Comparison of ENCODE assay signal across 23 cellular contexts in genomic region chr6:127249619-127250018, GRCh38.
"Had no signal": no experiment of that assay in that cellular context is flagged by ENCODE, and none has a peak within 500 bp of the region (broad histone marks: within the 10 kb centered on the region; RNA-seq: fewer than 3 reads in every experiment).

No MANE protein-coding gene starts in this region.

- H3K4me1 ChIP-seq: left ventricle myocardium inferior, right atrium auricular region, right lobe of liver, tibial nerve, upper lobe of left lung, vagina had no signal

- H3K27ac ChIP-seq: left ventricle myocardium inferior, ovary, right atrium auricular region, right lobe of liver, tibial nerve, upper lobe of left lung, vagina had no signal

- ATAC-seq: mucosa of descending colon; naive thymus-derived CD4-positive, alpha-beta T cell; natural killer cell treated with Interleukin-12 subunit alpha and Interleukin-12 subunit beta and Interleukin-15 and Interleukin-18, amount 100 ng/mL, for 72 hours; right lobe of liver; stimulated activated memory B cell treated with anti-CD40 and anti-IgM and Interleukin-4, amounts not matched to agents 10 μg/mL and 1 μg/mL and 100 μg/mL, for 72 hours; stimulated activated naive CD8-positive, alpha-beta T cell treated with anti-CD3 and anti-CD28 coated beads, Interleukin-15, amount 100 ng/mL, for 72 hours had no signal

- H3K4me2 ChIP-seq: smooth muscle cell had no signal

- H3K36me3 ChIP-seq: left ventricle myocardium inferior, ovary, right atrium auricular region, right lobe of liver, tibial nerve, upper lobe of left lung, vagina had no signal

- DNase-seq: hypothalamus; immature natural killer cell; islet precursor cell; left ventricle myocardium inferior; midbrain; mucosa of descending colon; naive thymus-derived CD4-positive, alpha-beta T cell; ovary; right lobe of liver; stimulated activated CD4-positive, alpha-beta T cell treated with anti-CD3 and anti-CD28 coated beads, Interleukin-1b, Interleukin-23, amount 100 ng/mL, for 48 hours; stimulated activated CD4-positive, alpha-beta T cell treated with anti-CD3 and anti-CD28 coated beads, Interleukin-2, amount 100 ng/mL, for 48 hours; stimulated activated CD4-positive, alpha-beta T cell treated with anti-CD3 and anti-CD28 coated beads, Interleukin-4, amount 100 ng/mL, for 4 hours; stimulated activated CD8-positive, alpha-beta memory T cell treated with anti-CD3 and anti-CD28 coated beads, Interleukin-4, amount 100 ng/mL, for 48 hours; stimulated activated naive CD4-positive, alpha-beta T cell treated with Interleukin-2 at 50 U/mL for 16 hours; stimulated activated naive CD8-positive, alpha-beta T cell treated with anti-CD3 and anti-CD28 coated beads, Interleukin-15, amount 100 ng/mL, for 72 hours; upper lobe of left lung had no signal

- H3K4me3 ChIP-seq: left ventricle myocardium inferior, lung, mucosa of descending colon, ovary, right atrium auricular region, right lobe of liver, smooth muscle cell, tibial nerve, upper lobe of left lung, vagina had no signal

- H3K27me3 ChIP-seq: ovary, right atrium auricular region, right lobe of liver, tibial nerve, upper lobe of left lung, vagina had no signal
